Comparison of ENCODE assay signal across 1 cellular context in genomic region chr7:64998865-64999164, GRCh38.
TF ChIP-seq lines count a peak whose summit lies in the region.

No MANE protein-coding gene starts in this region.

TF ChIP-seq in GM12878, 131 proteins besides CTCF, POLR2A, EP300 and RAD21:
- TF ChIP-seq ZBTB4 (CRISPR knock-in tag; IDR thresholded peaks at IDR 0.05) (no peak), IKZF2 (IDR thresholded peaks at IDR 0.05) (no peak), CUX1 (IDR thresholded peaks at IDR 0.05; ENCODE audit: insufficient replicate concordance, low read depth, low read length) (no peak), TARDBP (IDR thresholded peaks at IDR 0.05; ENCODE audit: borderline replicate concordance) (no peak), FOXK2 (IDR thresholded peaks at IDR 0.05) (no peak), MYC (IDR thresholded peaks at IDR 0.05; ENCODE audit: insufficient read depth, insufficient read length, insufficient replicate concordance, low read length, severe bottlenecking) (no peak), ATF3 (IDR thresholded peaks at IDR 0.05; ENCODE audit: borderline replicate concordance, extremely low read depth, low read depth, low read length) (no peak), WRNIP1 (IDR thresholded peaks at IDR 0.05; ENCODE audit: borderline replicate concordance, low read depth, low read length) (no peak), STAT3 (IDR thresholded peaks at IDR 0.05; ENCODE audit: low read depth, low read length) (no peak), ZNF384 (IDR thresholded peaks at IDR 0.05; ENCODE audit: borderline replicate concordance, low read depth, low read length) (no peak), CHD1 (IDR thresholded peaks at IDR 0.05; ENCODE audit: low read depth, low read length) (no peak), BCLAF1 (IDR thresholded peaks at IDR 0.05) (no peak), BCL3 (IDR thresholded peaks at IDR 0.05; ENCODE audit: borderline replicate concordance, insufficient read depth, low read depth, low read length, poor library complexity, severe bottlenecking) (no peak), SUPT20H (IDR thresholded peaks at IDR 0.05; ENCODE audit: borderline replicate concordance, control insufficient read depth, low read depth, low read length) (no peak), IRF4 (IDR thresholded peaks at IDR 0.05; ENCODE audit: low read depth, low read length) (no peak), MEF2A (IDR thresholded peaks at IDR 0.05; ENCODE audit: insufficient read depth, low read depth, low read length) (no peak), PAX5 (IDR thresholded peaks at IDR 0.05; ENCODE audit: borderline replicate concordance, low read depth, low read length) (no peak), HDGF (IDR thresholded peaks at IDR 0.05) (no peak), SMAD5 (IDR thresholded peaks at IDR 0.05; ENCODE audit: low read depth) (no peak), E2F8 (IDR thresholded peaks at IDR 0.05; ENCODE audit: low read depth, partially characterized antibody) (no peak)
